Comparison of ENCODE assay signal across 12 cellular contexts in the genomic region with DNA sequence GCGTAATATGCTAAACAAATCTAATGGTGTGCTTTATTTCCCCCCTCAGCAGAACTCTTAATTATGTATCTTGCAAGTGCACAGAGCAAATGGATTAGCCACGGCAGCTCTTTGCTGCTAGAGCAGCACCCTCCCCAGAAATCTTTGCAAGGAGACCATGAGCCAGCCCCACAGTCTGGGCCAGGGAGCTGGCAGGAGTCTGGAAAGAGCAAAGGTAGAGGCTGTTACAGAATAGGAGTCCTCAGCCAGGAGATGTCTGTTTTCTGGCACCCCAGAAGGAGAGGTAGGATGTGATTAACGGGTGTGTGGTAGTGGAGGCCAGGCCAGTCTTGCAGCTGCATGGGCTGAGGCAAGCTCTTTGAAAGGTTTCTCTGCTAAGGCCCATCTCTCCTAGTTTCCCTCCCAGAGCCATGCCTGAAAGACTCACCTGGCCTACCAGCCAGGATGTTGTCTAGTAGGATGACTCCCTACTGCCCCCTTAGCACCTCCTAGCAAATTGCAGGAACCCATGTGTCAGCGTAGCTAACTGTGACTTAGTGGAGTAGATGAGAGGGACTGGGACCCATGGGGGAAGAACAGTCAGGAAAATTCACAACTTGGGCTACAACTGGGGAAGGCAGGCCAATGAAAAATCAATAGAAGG.
DNase-seq lines count a peak whose midpoint lies in the region; ATAC-seq, FAIRE-seq and TF ChIP-seq lines count a peak whose summit lies in the region.
"Had no signal": no experiment of that assay in that cellular context is flagged by ENCODE, and none has a peak within 500 bp of the region (broad histone marks: within the 10 kb centered on the region; RNA-seq: fewer than 3 reads in every experiment).

No MANE protein-coding gene starts in this region.

- H3K4me1 ChIP-seq in KMS-11 (ENCODE audit: low read depth, poor library complexity, severe bottlenecking): no peaks in the 10 kb centered on the region
- H3K4me1 ChIP-seq in neural progenitor cell: no peaks in the 10 kb centered on the region

- no peak overlapping the region for H3K4me3 Mint-ChIP-seq in neural progenitor cell
- H3K4me3 Mint-ChIP-seq in activated naive CD8-positive, alpha-beta T cell treated with anti-CD3 and anti-CD28 coated beads for 36 hours: no peak overlapping the region
- H3K4me3 Mint-ChIP-seq: naive thymus-derived CD8-positive, alpha-beta T cell; stimulated activated effector memory CD8-positive, alpha-beta T cell treated with anti-CD3 and anti-CD28 coated beads, Interleukin-12 subunit alpha, Interleukin-12 subunit beta, amount 100 ng/mL, for 72 hours had no signal

- H3K27me3 ChIP-seq in KMS-11 (ENCODE audit: insufficient read depth, low read depth): no peaks in the 10 kb centered on the region
- H3K27me3 ChIP-seq in bronchial epithelial cell (ENCODE audit: control insufficient read depth, insufficient read depth, low read length): no peaks in the 10 kb centered on the region
- no peaks in the 10 kb centered on the region for H3K27me3 ChIP-seq in neural progenitor cell

- H3K79me2 ChIP-seq in KMS-11 (ENCODE audit: insufficient read depth, low read depth) (no peaks in the 10 kb centered on the region), neural progenitor cell (ENCODE audit: low read depth) (no peaks in the 10 kb centered on the region)

- TF ChIP-seq CTCF in KMS-11 (conservative IDR thresholded peaks at IDR 0.05; ENCODE audit: low read depth, low read length) (0 out of 2 replicates have a peak, but pooled peaks have one; percentile 23), bronchial epithelial cell (IDR thresholded peaks at IDR 0.05; ENCODE audit: insufficient read depth, low read length, severe bottlenecking) (peak; percentile 10), neural progenitor cell (IDR thresholded peaks at IDR 0.05) (peak; percentile 58)

- peaks cover 14% of the 10 kb centered on the region for H3K4me1 Mint-ChIP-seq in neural progenitor cell
- H3K4me1 Mint-ChIP-seq in activated naive CD8-positive, alpha-beta T cell treated with anti-CD3 and anti-CD28 coated beads for 36 hours: no peaks in the 10 kb centered on the region
- H3K4me1 Mint-ChIP-seq: stimulated activated effector memory CD8-positive, alpha-beta T cell treated with anti-CD3 and anti-CD28 coated beads, Interleukin-12 subunit alpha, Interleukin-12 subunit beta, amount 100 ng/mL, for 72 hours had no signal

- H3K36me3 Mint-ChIP-seq in neural progenitor cell: no peaks in the 10 kb centered on the region
- no peaks in the 10 kb centered on the region for H3K36me3 Mint-ChIP-seq in activated naive CD8-positive, alpha-beta T cell treated with anti-CD3 and anti-CD28 coated beads for 36 hours
- H3K36me3 Mint-ChIP-seq: naive thymus-derived CD8-positive, alpha-beta T cell; stimulated activated effector memory CD8-positive, alpha-beta T cell treated with anti-CD3 and anti-CD28 coated beads, Interleukin-12 subunit alpha, Interleukin-12 subunit beta, amount 100 ng/mL, for 72 hours had no signal

- H4K20me1 ChIP-seq in KMS-11 (ENCODE audit: insufficient read depth) (no peaks in the 10 kb centered on the region), neural progenitor cell (ENCODE audit: low read depth) (no peaks in the 10 kb centered on the region)

- no peaks in the 10 kb centered on the region for H3K9me3 ChIP-seq in neural progenitor cell (ENCODE audit: low read depth)

- no peak overlapping the region for H3K27ac ChIP-seq in KMS-11
- no peak overlapping the region for H3K27ac ChIP-seq in neural progenitor cell

- DNase-seq in NCI-H510A treated with DMSO at 0.1 percent for 48 hours (lab: John Stamatoyannopoulos, UW) (peak; percentile 61), NCI-H510A (lab: John Stamatoyannopoulos, UW) (no peak), bronchial epithelial cell (ENCODE audit: low read depth) (peak; percentile 5), neural progenitor cell (ENCODE audit: low spot score) (peak; percentile 44)
- DNase-seq in activated naive CD8-positive, alpha-beta T cell treated with anti-CD3 and anti-CD28 coated beads for 36 hours: no peak
- DNase-seq in activated CD4-positive, alpha-beta T cell treated with anti-CD3 and anti-CD28 coated beads, Interleukin-2, amount 50 U/mL, for 4 hours: no peak
- DNase-seq: naive thymus-derived CD8-positive, alpha-beta T cell; NCI-H2107; stimulated activated CD4-positive, alpha-beta T cell treated with anti-CD3 and anti-CD28 coated beads, Interleukin-15, amount 100 ng/mL, for 24 hours had no signal

- FAIRE-seq in bronchial epithelial cell (lab: Jason Lieb, UNC): no peak

- H3K27me3 Mint-ChIP-seq in neural progenitor cell (ENCODE audit: insufficient read depth, low read depth): peaks cover 7% of the 10 kb centered on the region
- peaks cover 8% of the 10 kb centered on the region for H3K27me3 Mint-ChIP-seq in activated naive CD8-positive, alpha-beta T cell treated with anti-CD3 and anti-CD28 coated beads for 36 hours

- peak overlapping the region; percentile 26 for H3K27ac Mint-ChIP-seq in neural progenitor cell
- no peak overlapping the region for H3K27ac Mint-ChIP-seq in activated naive CD8-positive, alpha-beta T cell treated with anti-CD3 and anti-CD28 coated beads for 36 hours
- H3K27ac Mint-ChIP-seq: naive thymus-derived CD8-positive, alpha-beta T cell; stimulated activated effector memory CD8-positive, alpha-beta T cell treated with anti-CD3 and anti-CD28 coated beads, Interleukin-12 subunit alpha, Interleukin-12 subunit beta, amount 100 ng/mL, for 72 hours had no signal

- peaks cover 13% of the 10 kb centered on the region for H3K9me3 Mint-ChIP-seq in neural progenitor cell
- peaks cover 1% of the 10 kb centered on the region for H3K9me3 Mint-ChIP-seq in activated naive CD8-positive, alpha-beta T cell treated with anti-CD3 and anti-CD28 coated beads for 36 hours
- H3K9me3 Mint-ChIP-seq: stimulated activated effector memory CD8-positive, alpha-beta T cell treated with anti-CD3 and anti-CD28 coated beads, Interleukin-12 subunit alpha, Interleukin-12 subunit beta, amount 100 ng/mL, for 72 hours had no signal

- H3K9ac ChIP-seq in KMS-11 (no peak overlapping the region), neural progenitor cell (no peak overlapping the region)

- H3K36me3 ChIP-seq in KMS-11 (ENCODE audit: insufficient read depth) (no peaks in the 10 kb centered on the region), bronchial epithelial cell (ENCODE audit: control insufficient read depth, insufficient read depth, low read length) (no peaks in the 10 kb centered on the region), neural progenitor cell (no peaks in the 10 kb centered on the region)

- H3K4me2 ChIP-seq in KMS-11 (no peak overlapping the region), neural progenitor cell (no peak overlapping the region)

- no peak overlapping the region for H3K4me3 ChIP-seq in KMS-11 (IDR thresholded peaks at IDR 0.05; ENCODE audit: insufficient read depth, low read depth, low read length)
- H3K4me3 ChIP-seq in bronchial epithelial cell (ENCODE audit: low read depth, low read length): no peak overlapping the region
- H3K4me3 ChIP-seq in neural progenitor cell: no peak overlapping the region

- no peak for ATAC-seq in activated CD4-positive, CD25-positive, alpha-beta regulatory T cell treated with anti-CD3 and anti-CD28 coated beads, Interleukin-2, amount 50 U/mL, for 24 hours
- ATAC-seq: naive thymus-derived CD8-positive, alpha-beta T cell; stimulated activated effector memory CD8-positive, alpha-beta T cell treated with anti-CD3 and anti-CD28 coated beads, Interleukin-12 subunit alpha, Interleukin-12 subunit beta, amount 100 ng/mL, for 72 hours had no signal

- no peak overlapping the region for H2AFZ ChIP-seq in KMS-11 (ENCODE audit: low read depth)
- no peak overlapping the region for H2AFZ ChIP-seq in neural progenitor cell (replicated peaks)

- H3F3A ChIP-seq in neural progenitor cell (ENCODE audit: low read depth): no peaks in the 10 kb centered on the region

Comparison
In these comparisons a context has a peak if more than half of its experiments do, and no peak if none do; other contexts are left out.
1. DNase-seq: peak in NCI-H510A treated with DMSO at 0.1 percent for 48 hours (single experiment), bronchial epithelial cell (single experiment) and neural progenitor cell (single experiment); none in NCI-H510A (single experiment), activated naive CD8-positive, alpha-beta T cell treated with anti-CD3 and anti-CD28 coated beads for 36 hours (single experiment) and activated CD4-positive, alpha-beta T cell treated with anti-CD3 and anti-CD28 coated beads, Interleukin-2, amount 50 U/mL, for 4 hours (0 of 2).
2. Peak in every context shown above with its lines, with median percentiles within 50 percentile points of each other: CTCF ChIP-seq.